ENCODE assay signal across 15 cellular contexts in genomic region chr13:80436571-80437169, GRCh38.
DNase-seq lines count a peak whose midpoint lies in the region; ATAC-seq and TF ChIP-seq lines count a peak whose summit lies in the region.
"Had no signal": no experiment of that assay in that cellular context is flagged by ENCODE, and none has a peak within 500 bp of the region (broad histone marks: within the 10 kb centered on the region; RNA-seq: fewer than 3 reads in every experiment).

No MANE protein-coding gene starts in this region.

- H3K27me3 ChIP-seq in spleen (replicated peaks in 1 of 7) (no peaks in the 10 kb centered on the region), HAP-1 (ENCODE audit: low read depth) (no peaks in the 10 kb centered on the region)

- WGBS in spleen, 5 donors = 31 to 55% (median 48%) methylated on average over 4 of the region's 4 CpGs

- H3K4me3 ChIP-seq in astrocyte of the spinal cord (ENCODE audit: low read depth, low read length) (no peak overlapping the region), spleen (no peak overlapping the region), HAP-1 (no peak overlapping the region)

- DNase-seq in ELR (ENCODE audit: low read depth) (peak; percentile 2), astrocyte of the spinal cord (ENCODE audit: low read depth, low spot score) (peak; percentile 76), left kidney (ENCODE audit: low read depth, low spot score) (peak; percentile 65), spleen (no peak), HAP-1 (ENCODE audit: low spot score in 2 of 2) (no peak), cerebellar nuclear complex (lab: John Stamatoyannopoulos, UW) (no peak), mesenteric fat pad (ENCODE audit: low spot score) (no peak), left colon (no peak)
- DNase-seq: activated CD8-positive, alpha-beta memory T cell treated with anti-CD3 and anti-CD28 coated beads, Interleukin-2, amount 50 U/mL, for 4 hours; CD4-positive, CD25-positive, alpha-beta regulatory T cell; effector CD8-positive, alpha-beta T cell; natural killer cell; NCI-H1048; NCI-H510A treated with DMSO at 0.1 percent for 48 hours had no signal

- no peaks in the 10 kb centered on the region for H3K36me3 ChIP-seq in spleen
- H3K36me3 ChIP-seq in HAP-1 (replicated peaks) = no peaks in the 10 kb centered on the region

- intact Hi-C loops in spleen (cut with DNase I; ENCODE audit: low total_unique reads) (no loop called here), left colon (cut with DNase I, micrococcal nuclease) (no loop called here)

- peak overlapping the region in 7 of 8 donors; percentile 9 to 70 (median 53) for H3K27ac ChIP-seq in spleen
- H3K27ac ChIP-seq: VCaP had no signal

- TF ChIP-seq CTCF in astrocyte of the spinal cord (IDR thresholded peaks at IDR 0.05; ENCODE audit: low read depth, low read length) (no peak), spleen (IDR thresholded peaks at IDR 0.05 in 8 of 11, conservative IDR thresholded peaks at IDR 0.05 in 3 of 11) (no peak)

- H3K4me1 ChIP-seq in spleen (peaks cover 0 to 21% (median 5%) of the 10 kb centered on the region in 6 donors), HAP-1 (no peaks in the 10 kb centered on the region)

- no peak for TF ChIP-seq POLR2A in spleen (IDR thresholded peaks at IDR 0.05)

- in situ Hi-C loops in astrocyte of the spinal cord (cut with HindIII; ENCODE audit: low sequenced_read_pairs) (no loop called here), HAP-1 (cut with MboI; ENCODE audit: low sequenced_read_pairs) (no loop called here)

- no peaks in the 10 kb centered on the region for H3K9me3 ChIP-seq in spleen
- no peaks in the 10 kb centered on the region for H3K9me3 ChIP-seq in HAP-1

- no peak for ATAC-seq in left colon
- ATAC-seq: natural killer cell had no signal

Comparison
In these comparisons a context has a peak if more than half of its experiments do, and no peak if none do; other contexts are left out.
1. DNase-seq: peak in ELR (single experiment), astrocyte of the spinal cord (single experiment) and left kidney (single experiment); none in spleen (single experiment), HAP-1 (0 of 2), cerebellar nuclear complex (0 of 2), mesenteric fat pad (single experiment) and left colon (0 of 2).